ENCODE assay signal across 2 cellular contexts in genomic region chr17:81146208-81146607, GRCh38. TPM values are rescaled to one million over a fixed set of nuclear protein-coding genes. Genes with fewer than 3 reads are reported as not detected.
"Had no signal": no experiment of that assay in that cellular context is flagged by ENCODE, and none has a peak within 500 bp of the region (broad histone marks: within the 10 kb centered on the region; RNA-seq: fewer than 3 reads in every experiment).

No MANE protein-coding gene starts in this region.

RNA-seq across cellular contexts. Expression of gene PVALEF, which starts 19.1 kb away (rescaled TPM):
- polyA plus RNA-seq: adrenal gland, aorta had no signal
